Comparison of ENCODE assay signal across 18 cellular contexts in the genomic region with DNA sequence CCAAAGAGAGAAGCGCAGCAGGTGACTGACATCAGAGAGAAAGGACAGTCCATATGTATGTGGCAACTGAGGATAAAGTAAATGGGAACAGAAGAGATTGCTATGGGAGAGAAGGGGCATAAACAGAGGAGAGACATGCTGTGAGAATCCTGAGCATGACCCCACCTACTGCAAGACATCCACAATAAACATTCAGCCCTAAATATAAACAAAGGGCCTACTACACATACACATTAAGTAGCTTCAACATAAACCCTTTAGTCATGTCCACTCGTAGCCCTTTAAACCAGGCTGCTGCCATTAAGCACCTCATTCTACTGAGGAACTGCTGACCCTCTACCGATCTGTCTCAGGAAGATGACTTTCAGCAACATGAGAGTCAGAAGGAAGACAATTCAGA. TPM values are rescaled to one million over a fixed set of nuclear protein-coding genes. Genes with fewer than 3 reads are reported as not detected.
"Had no signal": no experiment of that assay in that cellular context is flagged by ENCODE, and none has a peak within 500 bp of the region (broad histone marks: within the 10 kb centered on the region; RNA-seq: fewer than 3 reads in every experiment).

No MANE protein-coding gene starts in this region.

- H3K27me3 ChIP-seq: gastrocnemius medialis had no signal

- FAIRE-seq: endothelial cell of umbilical vein, kidney, small intestine, urothelium cell line had no signal

- DNase-seq: effector CD4-positive, alpha-beta T cell; endodermal cell; gastrocnemius medialis; immature natural killer cell; kidney; left cardiac atrium; left ventricle myocardium inferior; lower lobe of right lung; midbrain; naive B cell; nephron progenitor cell; psoas muscle; small intestine; stimulated activated CD4-positive, alpha-beta T cell treated with anti-CD3 and anti-CD28 coated beads, Interleukin-12 subunit alpha, Interleukin-12 subunit beta, amount 100 ng/mL, for 4 hours; stimulated activated naive CD4-positive, alpha-beta T cell treated with Interleukin-2 at 50 U/mL for 16 hours had no signal

- H3K4me1 ChIP-seq: gastrocnemius medialis, left ventricle myocardium inferior, lower lobe of right lung, psoas muscle had no signal

- H3K27ac ChIP-seq: coronary artery, gastrocnemius medialis, left ventricle myocardium inferior, lower lobe of right lung, psoas muscle had no signal

- H3K4me3 ChIP-seq: coronary artery, gastrocnemius medialis, left ventricle myocardium inferior, lower lobe of right lung, psoas muscle had no signal

- ATAC-seq: gastrocnemius medialis, left cardiac atrium, lower lobe of right lung, psoas muscle had no signal

- H3K36me3 ChIP-seq: gastrocnemius medialis, left ventricle myocardium inferior, lower lobe of right lung had no signal

- H3K9me3 ChIP-seq: gastrocnemius medialis, left ventricle myocardium inferior, lower lobe of right lung, psoas muscle had no signal

RNA-seq across cellular contexts. Expression of a gene that starts 32.9 kb away (rescaled TPM):
- total RNA-seq: endothelial cell of umbilical vein had no signal
